14 cellular contexts compared by ENCODE assay signal in the genomic region with DNA sequence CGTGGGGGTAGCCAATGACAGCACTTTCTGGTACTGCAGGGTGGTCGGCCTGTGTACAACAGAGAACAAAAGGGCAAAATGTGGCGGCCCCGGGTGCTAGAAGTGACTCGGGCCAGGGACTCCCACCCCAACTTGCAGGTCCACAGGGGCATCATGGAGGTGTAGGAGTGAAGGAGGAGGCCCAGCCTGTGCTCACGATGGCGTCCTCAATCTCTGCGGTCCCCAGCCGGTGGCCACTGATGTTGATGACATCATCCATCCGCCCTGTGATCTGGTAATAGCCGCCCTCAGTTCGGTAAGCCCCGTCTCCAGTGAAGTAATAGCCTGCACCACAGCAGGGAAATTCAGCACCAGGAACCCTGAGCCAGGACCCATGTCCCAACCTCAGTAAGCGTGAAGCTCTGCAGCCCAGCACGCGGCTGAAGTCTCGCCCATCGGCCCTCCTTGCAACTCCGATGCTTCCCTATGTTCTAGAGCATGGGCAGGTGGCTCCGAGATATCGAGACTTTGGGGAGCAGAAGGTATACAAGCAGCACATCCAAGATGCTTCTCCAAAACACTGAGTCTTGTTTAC.
"Had no signal": no experiment of that assay in that cellular context is flagged by ENCODE, and none has a peak within 500 bp of the region (broad histone marks: within the 10 kb centered on the region; RNA-seq: fewer than 3 reads in every experiment).

No MANE protein-coding gene starts in this region.

- H3K36me3 ChIP-seq: neural progenitor cell, SJCRH30 had no signal

- DNase-seq: activated CD4-positive, alpha-beta T cell treated with anti-CD3 and anti-CD28 coated beads, Interleukin-2, amount 50 U/mL, for 4 hours; activated CD4-positive, CD25-positive, alpha-beta regulatory T cell treated with anti-CD3 and anti-CD28 coated beads, Interleukin-2, amount 50 U/mL, for 72 hours; activated naive CD4-positive, alpha-beta T cell treated with anti-CD3 and anti-CD28 coated beads, Interleukin-2, amount 10 ng/mL, durations not matched to agents 7 days and 5 days; amniotic stem cell; foreskin keratinocyte; SJCRH30; small intestine; trophoblast cell had no signal

- H3K27me3 Mint-ChIP-seq: activated naive CD4-positive, alpha-beta T cell treated with anti-CD3 and anti-CD28 coated beads, Interleukin-2, amount 10 ng/mL, durations not matched to agents 7 days and 5 days; brain had no signal

- H3K9me3 Mint-ChIP-seq: activated naive CD4-positive, alpha-beta T cell treated with anti-CD3 and anti-CD28 coated beads, Interleukin-2, amount 10 ng/mL, durations not matched to agents 7 days and 5 days; activated T-helper 1 cell treated with anti-CD3 and anti-CD28 coated beads, Interleukin-12 subunit alpha, Interleukin-12 subunit beta, Interleukin-2, Interleukin-4 antibody, amounts not matched to agents 30 ng/mL and 10 ng/mL and 1 ng/mL, durations not matched to agents 14 hours and 24 hours and 36 hours; brain; mesothelial cell of epicardium; neural progenitor cell had no signal

- H3K4me3 ChIP-seq: dorsolateral prefrontal cortex, neural progenitor cell, pancreas, SJCRH30 had no signal

- H3K27me3 ChIP-seq: dorsolateral prefrontal cortex, foreskin keratinocyte, neural progenitor cell, pancreas, SJCRH30 had no signal

- H3K4me3 Mint-ChIP-seq: activated naive CD4-positive, alpha-beta T cell treated with anti-CD3 and anti-CD28 coated beads, Interleukin-2, amount 10 ng/mL, durations not matched to agents 7 days and 5 days; activated T-helper 1 cell treated with anti-CD3 and anti-CD28 coated beads, Interleukin-12 subunit alpha, Interleukin-12 subunit beta, Interleukin-2, Interleukin-4 antibody, amounts not matched to agents 30 ng/mL and 10 ng/mL and 1 ng/mL, durations not matched to agents 14 hours and 24 hours and 36 hours; brain; mesothelial cell of epicardium; neural progenitor cell had no signal

- H3K4me1 Mint-ChIP-seq: activated naive CD4-positive, alpha-beta T cell treated with anti-CD3 and anti-CD28 coated beads, Interleukin-2, amount 10 ng/mL, durations not matched to agents 7 days and 5 days; brain; neural progenitor cell had no signal

- ATAC-seq: foreskin keratinocyte had no signal

- H3K27ac ChIP-seq: foreskin keratinocyte, neural progenitor cell, SJCRH30 had no signal

- H3K27ac Mint-ChIP-seq: activated naive CD4-positive, alpha-beta T cell treated with anti-CD3 and anti-CD28 coated beads, Interleukin-2, amount 10 ng/mL, durations not matched to agents 7 days and 5 days; activated T-helper 1 cell treated with anti-CD3 and anti-CD28 coated beads, Interleukin-12 subunit alpha, Interleukin-12 subunit beta, Interleukin-2, Interleukin-4 antibody, amounts not matched to agents 30 ng/mL and 10 ng/mL and 1 ng/mL, durations not matched to agents 14 hours and 24 hours and 36 hours; mesothelial cell of epicardium; neural progenitor cell had no signal

- H3K36me3 Mint-ChIP-seq: brain, mesothelial cell of epicardium, neural progenitor cell had no signal
